Comparison of ENCODE assay signal across 7 cellular contexts in genomic region chr2:136986605-136987221, GRCh38.
"Had no signal": no experiment of that assay in that cellular context is flagged by ENCODE, and none has a peak within 500 bp of the region (broad histone marks: within the 10 kb centered on the region; RNA-seq: fewer than 3 reads in every experiment).

No MANE protein-coding gene starts in this region.

- ATAC-seq: HCT116 had no signal

- H3K9me3 Mint-ChIP-seq: HFFc6 had no signal

- H3K4me3 ChIP-seq: GM23248, HAP-1 had no signal

- H3K27ac ChIP-seq: GM23248 had no signal

- H3K36me3 ChIP-seq: HAP-1 had no signal

- H3K4me3 Mint-ChIP-seq: HFFc6 had no signal

- DNase-seq: GM23248, GOT3, H7, HFFc6, IMR-90 had no signal

- H2AFZ ChIP-seq: GM23248 had no signal

- H3K9me3 ChIP-seq: HAP-1 had no signal

- H3K27ac Mint-ChIP-seq: HFFc6 had no signal

- H3K4me1 ChIP-seq: HAP-1 had no signal

- H3K9ac ChIP-seq: GM23248 had no signal
